In the genomic region with DNA sequence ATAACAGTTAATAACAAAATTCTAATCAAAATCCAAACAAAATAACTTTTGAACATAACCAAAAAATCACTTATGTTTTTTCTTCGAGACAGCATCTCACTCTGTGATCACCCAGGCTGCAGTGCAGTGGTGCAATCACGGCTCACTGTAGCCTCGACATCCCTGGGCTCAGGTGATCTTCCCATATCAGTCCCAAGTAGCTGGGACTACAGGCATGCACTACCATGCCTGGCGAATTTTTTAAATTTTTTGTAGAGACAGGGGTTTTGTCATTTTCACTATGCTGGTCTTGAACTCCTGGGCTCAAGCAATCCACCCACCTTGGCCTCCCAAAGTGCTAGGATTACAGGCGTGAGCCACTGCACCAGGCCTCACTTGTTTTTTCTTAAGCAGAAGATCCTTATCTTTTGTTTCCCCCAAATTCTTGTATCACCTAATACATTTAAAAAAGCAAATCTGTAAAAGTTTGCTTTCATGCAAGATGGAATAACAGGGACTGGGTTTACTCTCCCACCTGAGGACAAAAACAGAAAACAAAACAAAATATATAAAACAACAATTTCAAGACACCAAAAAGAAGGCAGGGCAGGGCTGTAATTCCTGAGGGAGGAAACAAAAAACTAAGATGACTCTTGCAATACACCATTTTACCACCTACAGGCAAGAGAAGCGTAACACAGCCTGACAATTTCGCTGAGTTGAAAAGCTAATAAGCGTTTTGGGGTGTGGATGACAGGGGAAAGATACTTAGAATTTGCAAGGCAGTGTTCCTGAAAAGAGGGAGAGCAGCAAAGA, we compare ENCODE assay signal across 22 cellular contexts.
A peak's percentile ranks its signal among the peaks of the same experiment; 100 is the strongest.
DNase-seq lines count a peak whose midpoint lies in the region; ATAC-seq, FAIRE-seq and TF ChIP-seq lines count a peak whose summit lies in the region.
"Had no signal": no experiment of that assay in that cellular context is flagged by ENCODE, and none has a peak within 500 bp of the region (broad histone marks: within the 10 kb centered on the region; RNA-seq: fewer than 3 reads in every experiment).

No MANE protein-coding gene starts in this region.

- peaks cover 35% of the 10 kb centered on the region for H3K79me2 ChIP-seq in K562 (ENCODE audit: control insufficient read depth, insufficient read depth, low read length)

- intact Hi-C loops in K562 (cut with micrococcal nuclease) (no loop called here), body of pancreas (cut with DNase I) (no loop called here)

- ATAC-seq in K562 (peak; percentile 93), HG02623 (IDR thresholded peaks at IDR 0.05; ENCODE audit: unreplicated experiment) (no peak), body of pancreas (no peak)
- ATAC-seq: activated naive CD8-positive, alpha-beta T cell treated with anti-CD3 and anti-CD28 coated beads, Interleukin-2, amount 50 U/mL, for 24 hours; activated T-cell treated with anti-CD3 and anti-CD28 coated beads, Interleukin-2, amount 50 U/mL, for 72 hours had no signal

- no peak; a peak in 1 of 4 replicates for TF ChIP-seq RAD21 in K562 (CRISPR knock-in tag; conservative IDR thresholded peaks at IDR 0.05 in 1 of 2, IDR thresholded peaks at IDR 0.05 in 1 of 2)

- H3K9ac ChIP-seq in K562 (ENCODE audit: insufficient read depth in 1 of 2, low read depth in 2 of 2, low read length in 2 of 2): no peak overlapping the region
- H3K9ac ChIP-seq: BLaER1 treated with 17β-estradiol and CSF1 and Interleukin-3, amounts not matched to agents 10 nM and 100 nM had no signal

- CTCF ChIA-PET in K562 (lab: Yijun Ruan, JAX; ENCODE audit: low intra/inter-chr PET ratio): no interaction called here

- 0 out of 2 replicates have a peak overlapping the region, but pooled peaks have one; percentile 8 for H3K4me2 ChIP-seq in K562 (ENCODE audit: insufficient read depth, low read length)

- H3K27ac Mint-ChIP-seq in HFFc6: no peak overlapping the region
- H3K27ac Mint-ChIP-seq in nephron progenitor cell: peak overlapping the region; percentile 22
- H3K27ac Mint-ChIP-seq: activated naive CD8-positive, alpha-beta T cell treated with anti-CD3 and anti-CD28 coated beads, Interleukin-2, amount 50 U/mL, for 24 hours; activated T-cell treated with anti-CD3 and anti-CD28 coated beads, Interleukin-2, amount 50 U/mL, for 72 hours had no signal

- H3K27me3 ChIP-seq in K562 (ENCODE audit: control insufficient read depth in 2 of 2, insufficient read depth in 2 of 2, low read length in 2 of 2) (no peaks in the 10 kb centered on the region), body of pancreas (no peaks in the 10 kb centered on the region)
- H3K27me3 ChIP-seq: BLaER1 treated with 17β-estradiol and CSF1 and Interleukin-3, amounts not matched to agents 10 nM and 100 nM; neutrophil; sigmoid colon; SJSA1 had no signal

- DNase-seq in D341Med (ENCODE audit: low spot score): peak; percentile 18
- DNase-seq in HFFc6: no peak
- DNase-seq in K562 (ENCODE audit: extremely low read depth in 1 of 4, low spot score in 3 of 4): peak; percentile 22 to 33 (median 27)
- no peak for DNase-seq in nephron progenitor cell
- DNase-seq in mesenteric fat pad (ENCODE audit: low spot score): no peak
- DNase-seq in body of pancreas: no peak
- DNase-seq: activated CD4-positive, alpha-beta T cell treated with anti-CD3 and anti-CD28 coated beads, Interleukin-2, amount 50 U/mL, for 4 hours; activated naive CD8-positive, alpha-beta T cell treated with anti-CD3 and anti-CD28 coated beads, Interleukin-2, amount 50 U/mL, for 24 hours; activated T-cell treated with anti-CD3 and anti-CD28 coated beads, Interleukin-2, amount 50 U/mL, for 72 hours; foreskin melanocyte; KG1; NCI-H1417; NCI-H226; sigmoid colon; stimulated activated CD4-positive, alpha-beta T cell treated with anti-CD3 and anti-CD28 coated beads, Interleukin-2, amount 100 ng/mL, for 24 hours; substantia nigra had no signal

- H3K4me3 ChIP-seq in K562: no peak overlapping the region
- H3K4me3 ChIP-seq in body of pancreas: no peak overlapping the region
- H3K4me3 ChIP-seq: BLaER1 treated with 17β-estradiol and CSF1 and Interleukin-3, amounts not matched to agents 10 nM and 100 nM; sigmoid colon; SJSA1 had no signal

- TF ChIP-seq EP300 in K562 (IDR thresholded peaks at IDR 0.05; ENCODE audit: low read length): no peak

- WGBS in K562 (ENCODE audit: insufficient coverage, low coverage, missing lambda C conversion rate): 36% methylated on average over 8 of the region's 8 CpGs
- 89 to 93% methylated on average over 8 of the region's 8 CpGs for WGBS in body of pancreas, 2 donors

- 0 out of 2 replicates have a peak, but pooled peaks have one; percentile 16 for TF ChIP-seq CTCF in HFFc6 (IDR thresholded peaks at IDR 0.05)
- peak in 1 of 3 experiments; percentile 36; a peak in 1 of 6 replicates for TF ChIP-seq CTCF in K562 (IDR thresholded peaks at IDR 0.05 in 2 of 3, conservative IDR thresholded peaks at IDR 0.05 in 1 of 3; ENCODE audit: insufficient read depth in 2 of 3, low read depth in 1 of 3, low read length in 3 of 3)
- TF ChIP-seq CTCF in nephron progenitor cell (IDR thresholded peaks at IDR 0.05): no peak
- TF ChIP-seq CTCF in body of pancreas (IDR thresholded peaks at IDR 0.05): no peak

- H3K36me3 Mint-ChIP-seq in HFFc6 (ENCODE audit: low read depth): no peaks in the 10 kb centered on the region
- H3K36me3 Mint-ChIP-seq in nephron progenitor cell (ENCODE audit: low read depth): peaks cover 16% of the 10 kb centered on the region

- POLR2A ChIA-PET in K562 (lab: Yijun Ruan, JAX): interaction anchor here (0.6 to 1.0 kb wide), 3 partner anchors 134 to 445 kb away, joined by 3 read pairs; no protein-coding TSS in a partner anchor

- in situ Hi-C loops in K562 (cut with MboI): no loop called here

- no peaks in the 10 kb centered on the region; the same call in 1 of the 2 replicates for H3K27me3 Mint-ChIP-seq in HFFc6 (ENCODE audit: insufficient read depth)
- H3K27me3 Mint-ChIP-seq in nephron progenitor cell (ENCODE audit: low read depth, poor library complexity): no peaks in the 10 kb centered on the region
- H3K27me3 Mint-ChIP-seq: activated naive CD8-positive, alpha-beta T cell treated with anti-CD3 and anti-CD28 coated beads, Interleukin-2, amount 50 U/mL, for 24 hours had no signal

- FAIRE-seq in K562 (lab: Jason Lieb, UNC): no peak
- FAIRE-seq: endometrium, H54 had no signal

- H3K9me1 ChIP-seq in K562 (ENCODE audit: control insufficient read depth, insufficient read depth, low read length): no peaks in the 10 kb centered on the region

- TF ChIP-seq POLR2A in K562 (conservative IDR thresholded peaks at IDR 0.05): no peak
- no peak for TF ChIP-seq POLR2A in body of pancreas (IDR thresholded peaks at IDR 0.05)

- H3K4me3 Mint-ChIP-seq in HFFc6 (no peak overlapping the region), nephron progenitor cell (no peak overlapping the region)
- H3K4me3 Mint-ChIP-seq: activated naive CD8-positive, alpha-beta T cell treated with anti-CD3 and anti-CD28 coated beads, Interleukin-2, amount 50 U/mL, for 24 hours; activated T-cell treated with anti-CD3 and anti-CD28 coated beads, Interleukin-2, amount 50 U/mL, for 72 hours had no signal

- H3K9me3 Mint-ChIP-seq in HFFc6: no peaks in the 10 kb centered on the region
- H3K9me3 Mint-ChIP-seq in nephron progenitor cell: no peaks in the 10 kb centered on the region
- H3K9me3 Mint-ChIP-seq: activated naive CD8-positive, alpha-beta T cell treated with anti-CD3 and anti-CD28 coated beads, Interleukin-2, amount 50 U/mL, for 24 hours; activated T-cell treated with anti-CD3 and anti-CD28 coated beads, Interleukin-2, amount 50 U/mL, for 72 hours had no signal

- H3K4me1 Mint-ChIP-seq in HFFc6 (ENCODE audit: low read depth) (peaks cover 7% of the 10 kb centered on the region; the same call in 1 of the 2 replicates), nephron progenitor cell (peaks cover 10% of the 10 kb centered on the region)

- no peaks in the 10 kb centered on the region for H4K20me1 ChIP-seq in K562 (replicated peaks; ENCODE audit: control insufficient read depth, insufficient read depth, low read length)

- BruUV-seq in K562 (replicated peaks; lab: Mats Ljungman, UMichigan): no TSS peak

- H3K36me3 ChIP-seq in K562 (ENCODE audit: control insufficient read depth, insufficient read depth, low read length) (peaks cover 15% of the 10 kb centered on the region; the same call in 2 of the 3 replicates), body of pancreas (replicated peaks in 1 of 2; ENCODE audit: insufficient read depth in 1 of 2, low read depth in 2 of 2) (no peaks in the 10 kb centered on the region)

- H3K27ac ChIP-seq in K562 (ENCODE audit: extremely low read depth, low read depth, low read length): 0 out of 3 replicates have a peak overlapping the region, but pooled peaks have one; percentile 1
- no peak overlapping the region for H3K27ac ChIP-seq in body of pancreas
- H3K27ac ChIP-seq: BLaER1 treated with 17β-estradiol and CSF1 and Interleukin-3, amounts not matched to agents 10 nM and 100 nM; neutrophil; sigmoid colon; SJSA1 had no signal

- no peaks in the 10 kb centered on the region for H3K9me3 ChIP-seq in K562 (replicated peaks; ENCODE audit: control insufficient read depth, insufficient read depth, low read depth, low read length)
- H3K9me3 ChIP-seq in body of pancreas: no peaks in the 10 kb centered on the region
- H3K9me3 ChIP-seq: BLaER1 treated with 17β-estradiol and CSF1 and Interleukin-3, amounts not matched to agents 10 nM and 100 nM; neutrophil; sigmoid colon; SJSA1 had no signal

- H2AFZ ChIP-seq in K562 (ENCODE audit: low read depth, low read length): no peak overlapping the region

- H3K4me1 ChIP-seq in K562 (replicated peaks in 1 of 2; ENCODE audit: control insufficient read depth in 2 of 2, insufficient read depth in 2 of 2, low read length in 2 of 2) (peaks cover 3 to 4% of the 10 kb centered on the region in 2 experiments; a peak in 3 of 5 replicates), body of pancreas (no peaks in the 10 kb centered on the region)
- H3K4me1 ChIP-seq: sigmoid colon, SJSA1 had no signal

TF ChIP-seq in K562, 482 proteins besides CTCF, POLR2A, EP300 and RAD21:
- TF ChIP-seq GATA2 (CRISPR knock-in tag; IDR thresholded peaks at IDR 0.05) (peak; percentile 41; the same call in 1 of the 2 replicates), SRF (CRISPR knock-in tag; IDR thresholded peaks at IDR 0.05) (peak in 1 of 2 experiments; percentile 30; a peak in 1 of 4 replicates), MTA2 (IDR thresholded peaks at IDR 0.05; ENCODE audit: low read depth) (0 out of 2 replicates have a peak, but pooled peaks have one; percentile 6), ZNF707 (CRISPR knock-in tag; conservative IDR thresholded peaks at IDR 0.05) (no peak), ZNF282 (CRISPR knock-in tag; IDR thresholded peaks at IDR 0.05) (no peak)
- TF ChIP-seq, protein P1, sequence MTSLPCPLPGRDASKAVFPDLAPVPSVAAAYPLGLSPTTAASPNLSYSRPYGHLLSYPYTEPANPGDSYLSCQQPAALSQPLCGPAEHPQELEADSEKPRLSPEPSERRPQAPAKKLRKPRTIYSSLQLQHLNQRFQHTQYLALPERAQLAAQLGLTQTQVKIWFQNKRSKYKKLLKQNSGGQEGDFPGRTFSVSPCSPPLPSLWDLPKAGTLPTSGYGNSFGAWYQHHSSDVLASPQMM (CRISPR knock-in tag; IDR thresholded peaks at IDR 0.05): no peak

Comparison
In these comparisons a context has a peak if more than half of its experiments do, and no peak if none do; other contexts are left out.
1. DNase-seq: peak in D341Med (single experiment) and K562 (4 of 4); none in HFFc6 (single experiment), nephron progenitor cell (single experiment), mesenteric fat pad (single experiment) and body of pancreas (0 of 4).